ENCODE assay signal across 22 cellular contexts in genomic region chr11:93545566-93545965, GRCh38. TPM values are rescaled to one million over a fixed set of nuclear protein-coding genes. Genes with fewer than 3 reads are reported as not detected.
DNase-seq lines count a peak whose midpoint lies in the region; ATAC-seq and TF ChIP-seq lines count a peak whose summit lies in the region.
"Had no signal": no experiment of that assay in that cellular context is flagged by ENCODE, and none has a peak within 500 bp of the region (broad histone marks: within the 10 kb centered on the region; RNA-seq: fewer than 3 reads in every experiment).

No MANE protein-coding gene starts in this region.

- ATAC-seq in GM23338 = no peak
- no peak for ATAC-seq in natural killer cell
- ATAC-seq in GM18870 (IDR thresholded peaks at IDR 0.05; ENCODE audit: unreplicated experiment) = no peak
- ATAC-seq: A549; CD8-positive, alpha-beta T cell had no signal

- H3K4me3 ChIP-seq in GM23338 (no peak overlapping the region), adrenal gland (no peak overlapping the region)
- H3K4me3 ChIP-seq: A549; BLaER1 treated with 17β-estradiol and CSF1 and Interleukin-3, amounts not matched to agents 10 nM and 100 nM; MG63; PC-9; SJSA1 had no signal

- no peaks in the 10 kb centered on the region for H4K20me1 ChIP-seq in GM23338 (replicated peaks; ENCODE audit: insufficient read depth)

- intact Hi-C loops in adrenal gland (cut with DNase I) (loop anchor here (5.0 to 10.0 kb wide), 2 partner anchors 107 to 109 kb away; no protein-coding TSS in a partner anchor), natural killer cell (cut with micrococcal nuclease) (no loop called here)

- TF ChIP-seq CTCF in GM23338 (conservative IDR thresholded peaks at IDR 0.05; ENCODE audit: low read depth in 2 of 2) = no peak
- no peak for TF ChIP-seq CTCF in adrenal gland (IDR thresholded peaks at IDR 0.05)
- no peak for TF ChIP-seq CTCF in natural killer cell (IDR thresholded peaks at IDR 0.05)

- H2AFZ ChIP-seq in GM23338 = 0 out of 2 replicates have a peak overlapping the region, but pooled peaks have one; percentile 7
- H2AFZ ChIP-seq: PC-9 had no signal

- DNase-seq in CD1c-positive myeloid dendritic cell (ENCODE audit: extremely low spot score) (peak; percentile 52), GM23338 (ENCODE audit: low spot score) (no peak), adrenal gland (peak in 5 of 7 donors; percentile 40 to 64 (median 53)), renal cortical epithelial cell (ENCODE audit: low read depth) (peak; percentile 24), natural killer cell (no peak)
- DNase-seq in activated T-cell treated with anti-CD3 and anti-CD28 coated beads, Interleukin-2, amount 50 U/mL, for 24 hours = no peak
- DNase-seq: AML-193; Caco-2; CD8-positive, alpha-beta T cell; HCEC 1CT; KBM-7; MG63; NCI-H1694; NCI-H2029 treated with DMSO at 0.1 percent for 48 hours; NCI-H526 treated with DMSO at 0.1 percent for 48 hours; PC-9; Right ventricle myocardium superior; RPMI8226 had no signal

- H3K27ac Mint-ChIP-seq in GM23338 = peak overlapping the region; percentile 64; the same call in 1 of the 2 replicates
- no peak overlapping the region for H3K27ac Mint-ChIP-seq in activated T-cell treated with anti-CD3 and anti-CD28 coated beads, Interleukin-2, amount 50 U/mL, for 24 hours
- H3K27ac Mint-ChIP-seq in natural killer cell = no peak overlapping the region
- H3K27ac Mint-ChIP-seq: CD8-positive, alpha-beta T cell had no signal

- peaks cover 48% of the 10 kb centered on the region for H3K4me1 Mint-ChIP-seq in GM23338
- H3K4me1 Mint-ChIP-seq in activated T-cell treated with anti-CD3 and anti-CD28 coated beads, Interleukin-2, amount 50 U/mL, for 24 hours (ENCODE audit: low read depth) = peaks cover 29% of the 10 kb centered on the region
- peaks cover 18% of the 10 kb centered on the region in 2 donors for H3K4me1 Mint-ChIP-seq in natural killer cell

- peaks cover 7% of the 10 kb centered on the region for H3K27me3 Mint-ChIP-seq in GM23338 (ENCODE audit: insufficient read depth, low read depth, poor library complexity)
- peaks cover 9% of the 10 kb centered on the region for H3K27me3 Mint-ChIP-seq in activated T-cell treated with anti-CD3 and anti-CD28 coated beads, Interleukin-2, amount 50 U/mL, for 24 hours
- peaks cover 5 to 14% of the 10 kb centered on the region in 2 donors for H3K27me3 Mint-ChIP-seq in natural killer cell (ENCODE audit: low read depth in 2 of 2)

- no peaks in the 10 kb centered on the region for H3K9me3 ChIP-seq in adrenal gland (replicated peaks in 1 of 3)
- H3K9me3 ChIP-seq: A549; BLaER1 treated with 17β-estradiol and CSF1 and Interleukin-3, amounts not matched to agents 10 nM and 100 nM; Caco-2; MG63; SJSA1 had no signal

- no peaks in the 10 kb centered on the region for H3K27me3 ChIP-seq in GM23338 (ENCODE audit: insufficient read depth)
- no peaks in the 10 kb centered on the region for H3K27me3 ChIP-seq in adrenal gland
- H3K27me3 ChIP-seq: BLaER1 treated with 17β-estradiol and CSF1 and Interleukin-3, amounts not matched to agents 10 nM and 100 nM; MG63; SJSA1 had no signal

- no peak overlapping the region for H3K4me3 Mint-ChIP-seq in GM23338
- no peak overlapping the region for H3K4me3 Mint-ChIP-seq in activated T-cell treated with anti-CD3 and anti-CD28 coated beads, Interleukin-2, amount 50 U/mL, for 24 hours
- H3K4me3 Mint-ChIP-seq in natural killer cell = no peak overlapping the region
- H3K4me3 Mint-ChIP-seq: CD8-positive, alpha-beta T cell had no signal

- H3K36me3 ChIP-seq in GM23338 (ENCODE audit: insufficient read depth) = no peaks in the 10 kb centered on the region
- no peaks in the 10 kb centered on the region for H3K36me3 ChIP-seq in adrenal gland (replicated peaks in 1 of 2)
- H3K36me3 ChIP-seq: BLaER1 treated with 17β-estradiol and CSF1 and Interleukin-3, amounts not matched to agents 10 nM and 100 nM; MG63; SJSA1 had no signal

- TF ChIP-seq POLR2A in adrenal gland (IDR thresholded peaks at IDR 0.05) = no peak

- H3K9me3 Mint-ChIP-seq in GM23338 (no peaks in the 10 kb centered on the region), natural killer cell (no peaks in the 10 kb centered on the region)
- no peaks in the 10 kb centered on the region for H3K9me3 Mint-ChIP-seq in activated T-cell treated with anti-CD3 and anti-CD28 coated beads, Interleukin-2, amount 50 U/mL, for 24 hours
- H3K9me3 Mint-ChIP-seq: CD8-positive, alpha-beta T cell had no signal

- H3K36me3 Mint-ChIP-seq in GM23338 (ENCODE audit: low read depth) (no peaks in the 10 kb centered on the region; the same call in 2 of the 3 replicates), natural killer cell (no peaks in the 10 kb centered on the region)
- H3K36me3 Mint-ChIP-seq in activated T-cell treated with anti-CD3 and anti-CD28 coated beads, Interleukin-2, amount 50 U/mL, for 24 hours (ENCODE audit: low read depth) = no peaks in the 10 kb centered on the region
- H3K36me3 Mint-ChIP-seq: CD8-positive, alpha-beta T cell had no signal

- H3K27ac ChIP-seq in GM23338 (ENCODE audit: low read depth) = no peak overlapping the region
- H3K27ac ChIP-seq in adrenal gland = no peak overlapping the region
- H3K27ac ChIP-seq: A549; BLaER1 treated with 17β-estradiol and CSF1 and Interleukin-3, amounts not matched to agents 10 nM and 100 nM; PC-9; SJSA1 had no signal

- no peaks in the 10 kb centered on the region for H3F3A ChIP-seq in GM23338 (replicated peaks; ENCODE audit: low read depth)

- WGBS in adrenal gland, 4 donors = 20 to 34% (median 30%) methylated on average over 2 of the region's 2 CpGs

- peaks cover 19% of the 10 kb centered on the region for H3K79me2 ChIP-seq in GM23338 (replicated peaks; ENCODE audit: insufficient read depth)

- H3K9me2 ChIP-seq in GM23338 (ENCODE audit: insufficient read depth) = no peaks in the 10 kb centered on the region

- H3K4me1 ChIP-seq in GM23338 (ENCODE audit: insufficient read depth) = peaks cover 33% of the 10 kb centered on the region
- H3K4me1 ChIP-seq in adrenal gland (replicated peaks in 1 of 2) = peaks cover 16 to 26% of the 10 kb centered on the region in 2 donors

- peak overlapping the region; percentile 45 for H3K4me2 ChIP-seq in GM23338
- H3K4me2 ChIP-seq: A549, PC-9 had no signal

TF ChIP-seq in GM23338, 12 proteins besides CTCF, POLR2A, EP300 and RAD21 (continues in another document):
- TF ChIP-seq STAT1 (IDR thresholded peaks at IDR 0.05; ENCODE audit: unreplicated experiment) = no peak

RNA-seq across cellular contexts. Expression of gene SMCO4, which starts 2.4 kb away (rescaled TPM):
- 21.9 and 49.0 TPM in 2 replicates for total RNA-seq in GM23338 (2014; rRNA removed; shearing (Covaris generic))
- polyA plus RNA-seq in GM23338 (2016; fragmentation: Nextera tagmentation; extraction: Ambion mirVana) = 42.2 and 47.6 TPM in 2 replicates
- total RNA-seq in adrenal gland = 100 to 1,000 TPM in 2 of 8 donors, 10 to 100 TPM in 6; 23.2 to 108 (median 79.0) TPM
- 10 to 100 TPM; 31.6 to 81.7 (median 40.9) TPM for polyA plus RNA-seq in adrenal gland
- total RNA-seq in renal cortical epithelial cell = 15.6 and 17.5 TPM in 2 replicates
- total RNA-seq in natural killer cell = 1 to 10 TPM; 2.7 to 4.6 (median 3.6) TPM

Comparison
In these comparisons a context has a peak if more than half of its experiments do, and no peak if none do; other contexts are left out.
1. DNase-seq: peak in CD1c-positive myeloid dendritic cell (single experiment), adrenal gland (5 of 7) and renal cortical epithelial cell (single experiment); none in GM23338 (single experiment), activated T-cell treated with anti-CD3 and anti-CD28 coated beads, Interleukin-2, amount 50 U/mL, for 24 hours (single experiment) and natural killer cell (single experiment).